In the genomic region with DNA sequence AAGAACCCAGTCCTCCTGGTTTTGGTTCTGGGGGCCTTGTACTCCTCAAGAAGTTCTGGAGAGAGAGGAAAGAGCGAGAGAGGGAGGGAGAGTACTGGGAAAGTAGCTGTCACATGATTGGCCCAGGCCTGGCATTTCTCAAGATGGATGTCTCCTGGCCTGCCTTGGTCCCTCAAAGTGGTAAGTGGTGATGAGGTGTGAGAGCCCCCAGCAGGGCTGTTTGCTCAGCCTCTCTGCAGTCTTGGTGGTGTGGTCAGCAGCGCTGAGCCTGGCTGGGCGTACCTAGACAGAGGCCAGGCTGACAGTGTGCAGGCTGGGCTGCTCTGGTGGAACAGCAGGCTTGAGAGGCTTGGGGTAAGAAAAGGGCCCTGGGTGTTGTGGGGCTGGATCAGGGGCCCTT, we compare ENCODE assay signal across 18 cellular contexts. TPM values are rescaled to one million over a fixed set of nuclear protein-coding genes. Genes with fewer than 3 reads are reported as not detected.
A peak's percentile ranks its signal among the peaks of the same experiment; 100 is the strongest.
DNase-seq lines count a peak whose midpoint lies in the region; ATAC-seq and TF ChIP-seq lines count a peak whose summit lies in the region.
"Had no signal": no experiment of that assay in that cellular context is flagged by ENCODE, and none has a peak within 500 bp of the region (broad histone marks: within the 10 kb centered on the region; RNA-seq: fewer than 3 reads in every experiment).

No MANE protein-coding gene starts in this region.

- ATAC-seq in Right ventricle myocardium inferior (no peak), left ventricle myocardium superior (no peak), upper lobe of right lung (no peak), GM19035 (IDR thresholded peaks at IDR 0.05; ENCODE audit: unreplicated experiment) (no peak)
- ATAC-seq: Panc1 had no signal

- TF ChIP-seq CTCF in cardiac muscle cell (IDR thresholded peaks at IDR 0.05; ENCODE audit: low read depth, low read length) (no peak), upper lobe of right lung (IDR thresholded peaks at IDR 0.05) (no peak), dorsolateral prefrontal cortex (IDR thresholded peaks at IDR 0.05 in 54 of 56, conservative IDR thresholded peaks at IDR 0.05 in 2 of 56; ENCODE audit: low read depth in 1 of 56, partially characterized antibody in 56 of 56) (no peak)

- H3K9ac ChIP-seq in rectal smooth muscle tissue (ENCODE audit: low read length) = no peak overlapping the region

- H3K36me3 ChIP-seq in cardiac muscle cell (no peaks in the 10 kb centered on the region), rectal smooth muscle tissue (ENCODE audit: control insufficient read depth, insufficient read depth, low read length) (no peaks in the 10 kb centered on the region), upper lobe of right lung (no peaks in the 10 kb centered on the region)

- H3K9me3 ChIP-seq in cardiac muscle cell (ENCODE audit: low read depth) = no peaks in the 10 kb centered on the region
- no peaks in the 10 kb centered on the region for H3K9me3 ChIP-seq in upper lobe of right lung

- H3K27ac ChIP-seq in cardiac muscle cell = peak overlapping the region; percentile 77
- peak overlapping the region; percentile 99 for H3K27ac ChIP-seq in rectal smooth muscle tissue (ENCODE audit: low read depth, low read length)
- H3K27ac ChIP-seq in upper lobe of right lung = no peak overlapping the region
- H3K27ac ChIP-seq in dorsolateral prefrontal cortex = no peak overlapping the region
- H3K27ac ChIP-seq: 22Rv1 had no signal

- intact Hi-C loops in Right ventricle myocardium inferior (cut with DNase I) (no loop called here), left ventricle myocardium superior (cut with micrococcal nuclease) (no loop called here), upper lobe of right lung (cut with DNase I) (no loop called here), dorsolateral prefrontal cortex (cut with DNase I) (no loop called here)

- H3K4me1 ChIP-seq in cardiac muscle cell (ENCODE audit: low read depth) (peaks cover 62% of the 10 kb centered on the region), rectal smooth muscle tissue (ENCODE audit: control insufficient read depth, insufficient read depth, low read length) (peaks cover 48% of the 10 kb centered on the region), upper lobe of right lung (peaks cover 6% of the 10 kb centered on the region)

- H3K27me3 ChIP-seq in cardiac muscle cell = no peaks in the 10 kb centered on the region
- H3K27me3 ChIP-seq in rectal smooth muscle tissue (ENCODE audit: control insufficient read depth, insufficient read depth, low read length) = peaks cover 5% of the 10 kb centered on the region
- peaks cover 39% of the 10 kb centered on the region for H3K27me3 ChIP-seq in upper lobe of right lung
- H3K27me3 ChIP-seq in dorsolateral prefrontal cortex = peaks cover 0 to 37% (median 4%) of the 10 kb centered on the region in 45 donors

- DNase-seq in cardiac muscle cell (ENCODE audit: low read depth in 1 of 2, low spot score in 1 of 2) = peak in 1 of 2 donors; percentile 82
- DNase-seq in Right ventricle myocardium inferior (ENCODE audit: missing footprints) = no peak
- peak; percentile 31 for DNase-seq in left ventricle myocardium superior
- peak; percentile 38 for DNase-seq in upper lobe of right lung
- DNase-seq in dorsolateral prefrontal cortex = no peak
- no peak for DNase-seq in foreskin melanocyte
- DNase-seq: C1 segment of cervical spinal cord, DMS 273 treated with DMSO at 0.1 percent for 48 hours, KG1, NCI-H1092 treated with DMSO at 0.1 percent for 48 hours, NCI-H1930, NCI-H2171 treated with DMSO at 0.1 percent for 48 hours, NCI-H510A had no signal

- H3K4me3 ChIP-seq in cardiac muscle cell (no peak overlapping the region), rectal smooth muscle tissue (ENCODE audit: low read length) (no peak overlapping the region), upper lobe of right lung (no peak overlapping the region), dorsolateral prefrontal cortex (no peak overlapping the region)

RNA-seq across cellular contexts. Expression of a gene that starts 2.5 kb away (rescaled TPM):
- 275 and 292 TPM in 2 replicates for total RNA-seq in cardiac muscle cell
- 185 and 188 TPM in 2 replicates for polyA plus RNA-seq in cardiac muscle cell
- total RNA-seq in Right ventricle myocardium inferior = 119 TPM
- 111 TPM for total RNA-seq in left ventricle myocardium superior
- total RNA-seq in upper lobe of right lung = 5.6 TPM
- total RNA-seq in dorsolateral prefrontal cortex = 100 to 1,000 TPM in 2 of 120 experiments, 10 to 100 TPM in 118; 32.9 to 106 (median 65.5) TPM

RNA-seq across cellular contexts. Expression of a gene that starts 19.0 kb away (rescaled TPM):
- 37.2 and 47.0 TPM in 2 replicates for total RNA-seq in cardiac muscle cell
- 17.5 and 20.4 TPM in 2 replicates for polyA plus RNA-seq in cardiac muscle cell
- 13,356 TPM for total RNA-seq in Right ventricle myocardium inferior
- total RNA-seq in left ventricle myocardium superior = 14,457 TPM
- 59.4 TPM for total RNA-seq in upper lobe of right lung
- total RNA-seq in dorsolateral prefrontal cortex = 100 to 1,000 TPM in 3 of 120 experiments, 10 to 100 TPM in 27, 1 to 10 TPM in 72, under 1 TPM in 18; 0.25 to 282 (median 3.2) TPM
- total RNA-seq: M059J had no signal

RNA-seq across cellular contexts. Expression of a gene that starts 49.4 kb away (rescaled TPM):
- total RNA-seq in cardiac muscle cell (67.2 and 70.4 TPM in 2 replicates), Right ventricle myocardium inferior (66.6 TPM), left ventricle myocardium superior (74.8 TPM), upper lobe of right lung (69.9 TPM), dorsolateral prefrontal cortex (10 to 100 TPM; 22.8 to 48.2 (median 32.1) TPM)
- 104 and 117 TPM in 2 replicates for polyA plus RNA-seq in cardiac muscle cell

Comparison
In these comparisons a context has a peak if more than half of its experiments do, and no peak if none do; other contexts are left out.
1. DNase-seq: peak in left ventricle myocardium superior (single experiment) and upper lobe of right lung (single experiment); none in Right ventricle myocardium inferior (single experiment), dorsolateral prefrontal cortex (0 of 10) and foreskin melanocyte (single experiment).
2. RNA of a gene that starts 19.0 kb away (total RNA-seq): 14,457 TPM in left ventricle myocardium superior (single experiment) and 13,356 TPM in Right ventricle myocardium inferior (single experiment); 59.4 TPM in upper lobe of right lung (single experiment), 37.2 to 47.0 TPM in cardiac muscle cell and 0.25 to 282 TPM in dorsolateral prefrontal cortex; every median in the first group is over 10 times any median in the second.
3. H3K27ac ChIP-seq: peak in cardiac muscle cell (single experiment) and rectal smooth muscle tissue (single experiment); none in upper lobe of right lung (single experiment) and dorsolateral prefrontal cortex (0 of 59).